2 cellular contexts compared by ENCODE assay signal in the genomic region with DNA sequence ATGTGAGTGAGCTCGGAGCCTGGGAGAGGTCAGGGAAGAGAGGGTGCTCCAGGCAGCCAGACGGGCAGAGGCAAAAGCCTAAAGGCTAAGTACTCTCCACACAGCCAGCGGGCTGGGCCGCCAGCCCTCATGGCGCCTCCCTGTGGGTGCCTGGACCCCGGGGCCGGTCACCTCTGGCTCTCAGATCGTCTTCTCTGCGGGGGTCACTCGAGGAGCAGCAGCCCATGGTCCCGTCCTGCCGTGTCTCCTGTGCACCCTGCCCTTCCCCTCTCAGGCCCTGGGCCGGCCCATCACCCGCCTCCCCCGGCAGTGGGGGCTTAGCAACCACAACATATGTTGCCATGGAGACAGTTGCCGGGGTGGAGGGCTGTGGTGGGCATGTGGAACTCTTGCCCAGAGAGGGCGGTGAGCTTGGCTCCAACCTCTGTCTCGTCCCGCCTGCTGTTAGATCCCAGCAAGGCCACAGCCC.
TF ChIP-seq lines count a peak whose summit lies in the region.

No MANE protein-coding gene starts in this region.

TF ChIP-seq in SK-N-SH, 30 proteins besides CTCF, POLR2A, EP300 and RAD21:
- TF ChIP-seq, protein P1, sequence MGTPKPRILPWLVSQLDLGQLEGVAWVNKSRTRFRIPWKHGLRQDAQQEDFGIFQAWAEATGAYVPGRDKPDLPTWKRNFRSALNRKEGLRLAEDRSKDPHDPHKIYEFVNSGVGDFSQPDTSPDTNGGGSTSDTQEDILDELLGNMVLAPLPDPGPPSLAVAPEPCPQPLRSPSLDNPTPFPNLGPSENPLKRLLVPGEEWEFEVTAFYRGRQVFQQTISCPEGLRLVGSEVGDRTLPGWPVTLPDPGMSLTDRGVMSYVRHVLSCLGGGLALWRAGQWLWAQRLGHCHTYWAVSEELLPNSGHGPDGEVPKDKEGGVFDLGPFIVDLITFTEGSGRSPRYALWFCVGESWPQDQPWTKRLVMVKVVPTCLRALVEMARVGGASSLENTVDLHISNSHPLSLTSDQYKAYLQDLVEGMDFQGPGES (IDR thresholded peaks at IDR 0.05; ENCODE audit: low read depth, low read length) = no peak
- TF ChIP-seq SMC3 (IDR thresholded peaks at IDR 0.05; ENCODE audit: low read depth, low read length) (no peak), EZH2phosphoT487 (IDR thresholded peaks at IDR 0.05; ENCODE audit: borderline replicate concordance, low read depth) (no peak), ELF1 (IDR thresholded peaks at IDR 0.05) (no peak), JUND (IDR thresholded peaks at IDR 0.05) (no peak), RCOR1 (IDR thresholded peaks at IDR 0.05; ENCODE audit: low read length) (no peak), YY1 (IDR thresholded peaks at IDR 0.05; ENCODE audit: low read depth) (no peak), PBX3 (IDR thresholded peaks at IDR 0.05) (no peak), REST (IDR thresholded peaks at IDR 0.05; ENCODE audit: low read depth, low read length) (no peak), TEAD4 (IDR thresholded peaks at IDR 0.05; ENCODE audit: borderline replicate concordance, insufficient read depth) (no peak), FOXJ3 (CRISPR knock-in tag; IDR thresholded peaks at IDR 0.05) (no peak), MEF2A (IDR thresholded peaks at IDR 0.05; ENCODE audit: borderline replicate concordance, low read depth) (no peak), CHD2 (IDR thresholded peaks at IDR 0.05; ENCODE audit: low read length, partially characterized antibody) (no peak), USF2 (IDR thresholded peaks at IDR 0.05; ENCODE audit: borderline replicate concordance, low read depth, low read length) (no peak), RFX5 (IDR thresholded peaks at IDR 0.05; ENCODE audit: low read length) (no peak), RXRA (IDR thresholded peaks at IDR 0.05; ENCODE audit: borderline replicate concordance, low read depth) (no peak), SIN3A (IDR thresholded peaks at IDR 0.05; ENCODE audit: borderline replicate concordance, low read depth, low read length) (no peak), TCF12 (IDR thresholded peaks at IDR 0.05) (no peak), NFIC (IDR thresholded peaks at IDR 0.05; ENCODE audit: borderline replicate concordance) (no peak)
- TF ChIP-seq, protein P2, sequence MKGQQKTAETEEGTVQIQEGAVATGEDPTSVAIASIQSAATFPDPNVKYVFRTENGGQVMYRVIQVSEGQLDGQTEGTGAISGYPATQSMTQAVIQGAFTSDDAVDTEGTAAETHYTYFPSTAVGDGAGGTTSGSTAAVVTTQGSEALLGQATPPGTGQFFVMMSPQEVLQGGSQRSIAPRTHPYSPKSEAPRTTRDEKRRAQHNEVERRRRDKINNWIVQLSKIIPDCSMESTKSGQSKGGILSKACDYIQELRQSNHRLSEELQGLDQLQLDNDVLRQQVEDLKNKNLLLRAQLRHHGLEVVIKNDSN (IDR thresholded peaks at IDR 0.05; ENCODE audit: borderline replicate concordance, low read depth) = no peak

TF ChIP-seq in SK-N-SH treated with all-trans-retinoic acid at 6 μM for 48 hours, 23 proteins besides CTCF, POLR2A, EP300 and RAD21:
- TF ChIP-seq TSHZ2 (CRISPR knock-in tag; IDR thresholded peaks at IDR 0.05) (no peak), ARNTL (CRISPR knock-in tag; IDR thresholded peaks at IDR 0.05; ENCODE audit: borderline replicate concordance, low read depth) (no peak), ISL1 (CRISPR knock-in tag; IDR thresholded peaks at IDR 0.05) (no peak), GLIS3 (CRISPR knock-in tag; IDR thresholded peaks at IDR 0.05) (no peak), ZC3H10 (CRISPR knock-in tag; IDR thresholded peaks at IDR 0.05) (no peak), BACH2 (CRISPR knock-in tag; IDR thresholded peaks at IDR 0.05; ENCODE audit: borderline replicate concordance) (no peak), ZFP3 (CRISPR knock-in tag; IDR thresholded peaks at IDR 0.05) (no peak), CREB5 (CRISPR knock-in tag; IDR thresholded peaks at IDR 0.05; ENCODE audit: low read depth) (no peak), ZFP30 (CRISPR knock-in tag; IDR thresholded peaks at IDR 0.05) (no peak), PATZ1 (CRISPR knock-in tag; IDR thresholded peaks at IDR 0.05; ENCODE audit: borderline replicate concordance) (no peak), OSR1 (CRISPR knock-in tag; IDR thresholded peaks at IDR 0.05) (no peak), CSDC2 (CRISPR knock-in tag; IDR thresholded peaks at IDR 0.05) (no peak), ZNF565 (CRISPR knock-in tag; conservative IDR thresholded peaks at IDR 0.05; ENCODE audit: low read depth) (no peak)
- TF ChIP-seq, protein P3, sequence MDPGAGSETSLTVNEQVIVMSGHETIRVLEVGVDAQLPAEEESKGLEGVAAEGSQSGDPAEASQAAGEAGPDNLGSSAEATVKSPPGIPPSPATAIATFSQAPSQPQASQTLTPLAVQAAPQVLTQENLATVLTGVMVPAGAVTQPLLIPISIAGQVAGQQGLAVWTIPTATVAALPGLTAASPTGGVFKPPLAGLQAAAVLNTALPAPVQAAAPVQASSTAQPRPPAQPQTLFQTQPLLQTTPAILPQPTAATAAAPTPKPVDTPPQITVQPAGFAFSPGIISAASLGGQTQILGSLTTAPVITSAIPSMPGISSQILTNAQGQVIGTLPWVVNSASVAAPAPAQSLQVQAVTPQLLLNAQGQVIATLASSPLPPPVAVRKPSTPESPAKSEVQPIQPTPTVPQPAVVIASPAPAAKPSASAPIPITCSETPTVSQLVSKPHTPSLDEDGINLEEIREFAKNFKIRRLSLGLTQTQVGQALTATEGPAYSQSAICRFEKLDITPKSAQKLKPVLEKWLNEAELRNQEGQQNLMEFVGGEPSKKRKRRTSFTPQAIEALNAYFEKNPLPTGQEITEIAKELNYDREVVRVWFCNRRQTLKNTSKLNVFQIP (CRISPR knock-in tag; IDR thresholded peaks at IDR 0.05; ENCODE audit: borderline replicate concordance, low read depth) = no peak
